20 cellular contexts compared by ENCODE assay signal in the genomic region with DNA sequence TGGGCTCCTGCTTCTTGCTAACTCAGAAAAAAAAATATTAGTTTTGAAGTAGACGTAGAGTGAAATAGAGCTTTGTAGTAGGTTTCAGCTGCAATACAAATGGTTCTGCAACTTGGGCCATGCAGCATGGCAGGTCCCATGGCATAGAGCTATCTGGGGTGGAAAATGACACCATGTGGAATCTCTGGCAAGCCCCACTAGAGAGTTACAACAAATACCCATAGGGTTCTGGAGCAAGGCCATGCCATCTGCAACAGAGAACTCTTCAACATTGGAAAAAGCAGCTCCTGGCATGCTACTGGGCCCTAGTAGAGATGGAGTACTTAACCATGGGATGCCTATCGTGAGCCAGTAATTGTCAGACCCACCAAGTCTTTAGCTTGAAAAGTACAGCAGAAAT.
"Had no signal": no experiment of that assay in that cellular context is flagged by ENCODE, and none has a peak within 500 bp of the region (broad histone marks: within the 10 kb centered on the region; RNA-seq: fewer than 3 reads in every experiment).

No MANE protein-coding gene starts in this region.

- DNase-seq: colonic mucosa; cortex of kidney; effector CD8-positive, alpha-beta T cell; effector memory CD8-positive, alpha-beta T cell; endodermal cell; erythroblast; esophagus squamous epithelium; foreskin fibroblast; foreskin melanocyte; gastrocnemius medialis; glutamatergic neuron; heart right ventricle; left colon; left ventricle myocardium superior; lower lobe of right lung; mesenchymal stem cell; mucosa of descending colon; naive B cell had no signal

- ATAC-seq: effector memory CD8-positive, alpha-beta T cell; esophagus mucosa; gastrocnemius medialis; heart right ventricle; left colon; left lobe of liver; left ventricle myocardium superior; lower lobe of right lung; mucosa of descending colon had no signal
